In the genomic region with DNA sequence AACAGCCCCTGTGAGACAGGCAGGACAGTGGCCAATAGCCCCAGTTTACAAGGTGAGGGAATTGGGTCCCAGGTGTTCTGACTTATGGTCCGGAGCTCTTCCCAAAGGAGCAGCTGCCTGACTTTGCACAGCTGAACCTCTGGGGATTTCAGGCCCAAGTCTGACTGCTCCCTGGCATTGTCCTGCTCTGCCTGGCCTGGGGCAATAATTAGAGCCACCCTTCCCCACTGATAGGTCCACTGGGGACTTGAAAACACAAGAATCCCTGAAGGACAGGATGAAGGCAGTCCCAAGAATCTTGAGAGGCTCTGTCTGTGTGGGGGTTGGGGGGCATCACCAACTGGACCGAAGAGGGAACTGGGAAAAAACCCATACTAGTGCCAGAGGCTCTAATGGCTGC, we compare ENCODE assay signal across 24 cellular contexts. TPM values are rescaled to one million over a fixed set of nuclear protein-coding genes. Genes with fewer than 3 reads are reported as not detected.
DNase-seq lines count a peak whose midpoint lies in the region; ATAC-seq, FAIRE-seq and TF ChIP-seq lines count a peak whose summit lies in the region.
"Had no signal": no experiment of that assay in that cellular context is flagged by ENCODE, and none has a peak within 500 bp of the region (broad histone marks: within the 10 kb centered on the region; RNA-seq: fewer than 3 reads in every experiment).

No MANE protein-coding gene starts in this region.

- no peaks in the 10 kb centered on the region for H3K79me2 ChIP-seq in SK-N-SH (ENCODE audit: insufficient read depth)

- no peak overlapping the region for H3K4me2 ChIP-seq in SK-N-SH

- peaks cover 5% of the 10 kb centered on the region for H3K4me1 Mint-ChIP-seq in chondrocyte (ENCODE audit: low read depth)

- H3F3A ChIP-seq in SK-N-SH (replicated peaks; ENCODE audit: insufficient read depth), result no peaks in the 10 kb centered on the region

- TF ChIP-seq RAD21 in SK-N-SH (IDR thresholded peaks at IDR 0.05; ENCODE audit: low read length), result no peak

- H3K9ac ChIP-seq in SK-N-SH, result no peak overlapping the region

- H3K9me2 ChIP-seq in SK-N-SH, result no peaks in the 10 kb centered on the region

- H3K4me3 ChIP-seq in SK-N-SH (ENCODE audit: low read depth in 2 of 2, low read length in 1 of 2), result no peak overlapping the region

- POLR2A ChIA-PET in SK-N-SH (lab: Yijun Ruan, JAX), result interaction anchor here (1.5 kb wide), 1 partner anchor 9 kb away, joined by 3 read pairs; no protein-coding TSS in a partner anchor

- ATAC-seq in SK-N-SH treated with all-trans-retinoic acid at 6 μM for 48 hours, result no peak
- ATAC-seq in GM19463 (IDR thresholded peaks at IDR 0.05; ENCODE audit: unreplicated experiment), result no peak
- ATAC-seq: HCT116 had no signal

- intact Hi-C loops in posterior vena cava (cut with DNase I), result no loop called here

- H3K27ac Mint-ChIP-seq in chondrocyte (ENCODE audit: unreplicated experiment), result no peak overlapping the region
- H3K27ac Mint-ChIP-seq: CD4-positive, alpha-beta memory T cell; H9 had no signal

- no peaks in the 10 kb centered on the region for H3K36me3 ChIP-seq in SK-N-SH (replicated peaks in 1 of 2; ENCODE audit: control insufficient read depth in 1 of 2, insufficient read depth in 2 of 2, low read length in 1 of 2)

- no peaks in the 10 kb centered on the region for H3K9me3 Mint-ChIP-seq in chondrocyte (ENCODE audit: low read depth)

- TF ChIP-seq POLR2A in GM12892 (IDR thresholded peaks at IDR 0.05; ENCODE audit: low read depth, low read length), result no peak

- H3K4me1 ChIP-seq in SK-N-SH (ENCODE audit: control insufficient read depth in 1 of 2, insufficient read depth in 2 of 2, low read depth in 1 of 2, low read length in 1 of 2), result peaks cover 0 to 24% of the 10 kb centered on the region in 2 experiments; a peak in 2 of 4 replicates

- DNase-seq in SK-N-SH (peak; percentile 12), chondrocyte (ENCODE audit: low spot score) (peak; percentile 18), posterior vena cava (ENCODE audit: low spot score) (peak; percentile 42), GDM1 (lab: John Stamatoyannopoulos, UW) (no peak), GM12892 (ENCODE audit: insufficient read length) (no peak)
- no peak for DNase-seq in stimulated activated naive CD4-positive, alpha-beta T cell treated with Interleukin-2 at 50 U/mL for 16 hours (lab: John Stamatoyannopoulos, UW)
- DNase-seq: AML-193; C1 segment of cervical spinal cord; Calu3; CD4-positive, alpha-beta memory T cell; COR-L47; DMS53; DMS79 treated with DMSO at 0.1 percent for 48 hours; H9 had no signal

- H3K9me3 ChIP-seq in SK-N-SH, result no peaks in the 10 kb centered on the region

- H3K27me3 ChIP-seq in SK-N-SH (ENCODE audit: insufficient read depth), result peaks cover 33% of the 10 kb centered on the region

- H3K27me3 Mint-ChIP-seq in chondrocyte (ENCODE audit: low read depth), result peaks cover 75% of the 10 kb centered on the region

- no peak for TF ChIP-seq EP300 in SK-N-SH (IDR thresholded peaks at IDR 0.05; ENCODE audit: borderline replicate concordance in 1 of 2, low read depth in 1 of 2, low read length in 1 of 2)

- 30% methylated on average over 2 of the region's 2 CpGs for WGBS in SK-N-SH (ENCODE audit: low lambda C conversion rate)

- no peak overlapping the region for H3K27ac ChIP-seq in SK-N-SH (ENCODE audit: low read depth in 2 of 2, low read length in 1 of 2)
- H3K27ac ChIP-seq: 22Rv1 had no signal

- CTCF ChIA-PET in SK-N-SH (lab: Yijun Ruan, JAX), result interaction anchor here (0.8 to 5.0 kb wide), 8 partner anchors 7 to 171 kb away, joined by 3 to 38 read pairs (median 6); no protein-coding TSS in a partner anchor

- H3K4me3 Mint-ChIP-seq in chondrocyte (ENCODE audit: unreplicated experiment), result no peak overlapping the region
- H3K4me3 Mint-ChIP-seq: CD4-positive, alpha-beta memory T cell; H9 had no signal

- peaks cover 2% of the 10 kb centered on the region for H3K36me3 Mint-ChIP-seq in chondrocyte (ENCODE audit: low read depth)
- H3K36me3 Mint-ChIP-seq: CD4-positive, alpha-beta memory T cell had no signal

- H4K20me1 ChIP-seq in SK-N-SH (ENCODE audit: insufficient read depth), result no peaks in the 10 kb centered on the region

- no peak for FAIRE-seq in GM12892 (lab: Jason Lieb, UNC)
- FAIRE-seq: A204.1, GM19239 had no signal

- H2AFZ ChIP-seq in SK-N-SH (ENCODE audit: low read depth), result no peak overlapping the region

- TF ChIP-seq CTCF in SK-N-SH (IDR thresholded peaks at IDR 0.05) (no peak), chondrocyte (IDR thresholded peaks at IDR 0.05) (no peak)

TF ChIP-seq in SK-N-SH, 30 proteins besides CTCF, POLR2A, EP300 and RAD21 (continues in another document):
- TF ChIP-seq FOXJ3 (CRISPR knock-in tag; IDR thresholded peaks at IDR 0.05) (no peak), USF2 (IDR thresholded peaks at IDR 0.05; ENCODE audit: borderline replicate concordance, low read depth, low read length) (no peak), SIN3A (IDR thresholded peaks at IDR 0.05; ENCODE audit: borderline replicate concordance, low read depth, low read length) (no peak), MXI1 (IDR thresholded peaks at IDR 0.05; ENCODE audit: low read depth, low read length) (no peak)
- TF ChIP-seq, protein P1, sequence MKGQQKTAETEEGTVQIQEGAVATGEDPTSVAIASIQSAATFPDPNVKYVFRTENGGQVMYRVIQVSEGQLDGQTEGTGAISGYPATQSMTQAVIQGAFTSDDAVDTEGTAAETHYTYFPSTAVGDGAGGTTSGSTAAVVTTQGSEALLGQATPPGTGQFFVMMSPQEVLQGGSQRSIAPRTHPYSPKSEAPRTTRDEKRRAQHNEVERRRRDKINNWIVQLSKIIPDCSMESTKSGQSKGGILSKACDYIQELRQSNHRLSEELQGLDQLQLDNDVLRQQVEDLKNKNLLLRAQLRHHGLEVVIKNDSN (IDR thresholded peaks at IDR 0.05; ENCODE audit: borderline replicate concordance, low read depth), result no peak

TF ChIP-seq in SK-N-SH treated with all-trans-retinoic acid at 6 μM for 48 hours, 23 proteins besides CTCF, POLR2A, EP300 and RAD21 (continues in another document):
- TF ChIP-seq ZC3H10 (CRISPR knock-in tag; IDR thresholded peaks at IDR 0.05), result no peak
- TF ChIP-seq ARNTL (CRISPR knock-in tag; IDR thresholded peaks at IDR 0.05; ENCODE audit: borderline replicate concordance, low read depth), result no peak
- no peak for TF ChIP-seq ZFP30 (CRISPR knock-in tag; IDR thresholded peaks at IDR 0.05)
- TF ChIP-seq SNAI2 (CRISPR knock-in tag; IDR thresholded peaks at IDR 0.05), result no peak
- TF ChIP-seq ISL1 (CRISPR knock-in tag; IDR thresholded peaks at IDR 0.05), result no peak
- no peak for TF ChIP-seq TOX (CRISPR knock-in tag; IDR thresholded peaks at IDR 0.05; ENCODE audit: borderline replicate concordance)
- no peak for TF ChIP-seq GLIS3 (CRISPR knock-in tag; IDR thresholded peaks at IDR 0.05)
- no peak for TF ChIP-seq ESRRG (CRISPR knock-in tag; IDR thresholded peaks at IDR 0.05)
- TF ChIP-seq POU6F1 (CRISPR knock-in tag; IDR thresholded peaks at IDR 0.05; ENCODE audit: borderline replicate concordance, low read depth), result no peak
- TF ChIP-seq OSR1 (CRISPR knock-in tag; IDR thresholded peaks at IDR 0.05), result no peak
- no peak for TF ChIP-seq CSRNP3 (CRISPR knock-in tag; IDR thresholded peaks at IDR 0.05)
- no peak for TF ChIP-seq ZFP3 (CRISPR knock-in tag; IDR thresholded peaks at IDR 0.05)

RNA-seq across cellular contexts. Expression of gene FEV, which starts 3.7 kb away (rescaled TPM):
- polyA plus RNA-seq in SK-N-SH (2012; rRNA removed), result 0.53 and 1.2 TPM in 2 replicates
- polyA plus RNA-seq in SK-N-SH (2012; cell fraction: cytosol; rRNA removed), result 1.4 and 3.0 TPM in 2 replicates
- polyA plus RNA-seq in SK-N-SH (2012; cell fraction: nucleus; rRNA removed), result 0.80 and 2.9 TPM in 2 replicates
- total RNA-seq in chondrocyte (not detected in 3 replicates), posterior vena cava (not detected)
- not detected for polyA plus RNA-seq in GM12892 (2012; ENCODE audit: missing spikeins)
- total RNA-seq: Calu3; CD4-positive, alpha-beta memory T cell; G401; H4; H9 had no signal
- polyA plus RNA-seq: AG04450; BJ; CD4-positive, alpha-beta memory T cell had no signal

RNA-seq across cellular contexts. Expression of gene CRYBA2, which starts 4.6 kb away (rescaled TPM):
- polyA plus RNA-seq in SK-N-SH (2012; rRNA removed), result not detected in 2 replicates
- 0.10 TPM in 1 of 2 replicates, not detected in the other for polyA plus RNA-seq in SK-N-SH (2012; cell fraction: cytosol; rRNA removed)
- polyA plus RNA-seq in SK-N-SH (2012; cell fraction: nucleus; rRNA removed), result not detected in 2 replicates
- not detected in 3 replicates for total RNA-seq in chondrocyte
- not detected for total RNA-seq in posterior vena cava
- not detected for polyA plus RNA-seq in GM12892 (2012; ENCODE audit: missing spikeins)
- total RNA-seq: Calu3; CD4-positive, alpha-beta memory T cell; G401; H4; H9 had no signal
- polyA plus RNA-seq: CD4-positive, alpha-beta memory T cell had no signal

RNA-seq across cellular contexts. Expression of gene CDK5R2, which starts 29.2 kb away (rescaled TPM):
- polyA plus RNA-seq in SK-N-SH (2012; rRNA removed), result 0.19 and 0.26 TPM in 2 replicates
- 0.35 and 0.56 TPM in 2 replicates for polyA plus RNA-seq in SK-N-SH (2012; cell fraction: cytosol; rRNA removed)
- polyA plus RNA-seq in SK-N-SH (2012; cell fraction: nucleus; rRNA removed), result 0.13 and 0.31 TPM in 2 replicates
- total RNA-seq in chondrocyte, result 0.22 to 0.36 TPM in 2 of 3 replicates, not detected in the other
- not detected for total RNA-seq in posterior vena cava
- not detected for polyA plus RNA-seq in GM12892 (2012; ENCODE audit: missing spikeins)
- total RNA-seq: CD4-positive, alpha-beta memory T cell had no signal
- polyA plus RNA-seq: CD4-positive, alpha-beta memory T cell had no signal

RNA-seq across cellular contexts. Expression of gene CFAP65, which starts 52.7 kb away (rescaled TPM):
- 0.95 and 1.7 TPM in 2 replicates for polyA plus RNA-seq in SK-N-SH (2012; rRNA removed)
- 0.42 and 0.73 TPM in 2 replicates for polyA plus RNA-seq in SK-N-SH (2012; cell fraction: cytosol; rRNA removed)
- 1.8 and 1.9 TPM in 2 replicates for polyA plus RNA-seq in SK-N-SH (2012; cell fraction: nucleus; rRNA removed)
- total RNA-seq in chondrocyte, result not detected in 3 replicates
- not detected for total RNA-seq in posterior vena cava
- polyA plus RNA-seq in GM12892 (2012; ENCODE audit: missing spikeins), result not detected
- total RNA-seq: CD4-positive, alpha-beta memory T cell; G401 had no signal
- polyA plus RNA-seq: AG04450; BJ; CD4-positive, alpha-beta memory T cell had no signal

Comparison
In these comparisons a context has a peak if more than half of its experiments do, and no peak if none do; other contexts are left out.
1. DNase-seq: peak in SK-N-SH (single experiment), chondrocyte (single experiment) and posterior vena cava (single experiment); none in GDM1 (single experiment), GM12892 (single experiment) and stimulated activated naive CD4-positive, alpha-beta T cell treated with Interleukin-2 at 50 U/mL for 16 hours (single experiment).